ENCODE assay signal across 34 cellular contexts in genomic region chr2:16153754-16154035, GRCh38.
"Had no signal": no experiment of that assay in that cellular context is flagged by ENCODE, and none has a peak within 500 bp of the region (broad histone marks: within the 10 kb centered on the region; RNA-seq: fewer than 3 reads in every experiment).

No MANE protein-coding gene starts in this region.

- H3K9ac ChIP-seq: KMS-11 had no signal

- DNase-seq: Karpas-422, Kasumi-1, MG63, MM.1S, MV-4-11, NCI-H1048, NCI-H1092, NCI-H1092 treated with DMSO at 0.1 percent for 48 hours, NCI-H1105, NCI-H1105 treated with DMSO at 0.1 percent for 48 hours, NCI-H1417, NCI-H1417 treated with DMSO at 0.1 percent for 48 hours, NCI-H1436, NCI-H1436 treated with DMSO at 0.1 percent for 48 hours, NCI-H146, NCI-H1694, NCI-H1694 treated with DMSO at 0.1 percent for 48 hours, NCI-H187, NCI-H187 treated with DMSO at 0.1 percent for 48 hours, NCI-H1930, NCI-H2029, NCI-H2029 treated with DMSO at 0.1 percent for 48 hours, NCI-H2081, NCI-H2081 treated with DMSO at 0.1 percent for 48 hours, NCI-H2107, NCI-H2171, NCI-H2171 treated with DMSO at 0.1 percent for 48 hours, NCI-H2227 treated with DMSO at 0.1 percent for 48 hours, NCI-H226, NCI-H345, NCI-H446, NCI-H446 treated with DMSO at 0.1 percent for 48 hours, NCI-H510A had no signal

- H3K9me3 ChIP-seq: MG63 had no signal

- H3K4me2 ChIP-seq: KMS-11 had no signal

- H3K27ac ChIP-seq: KMS-11 had no signal

- H3K36me3 ChIP-seq: MG63 had no signal

- H3K27me3 ChIP-seq: MG63 had no signal

- H3K4me3 ChIP-seq: MG63 had no signal
